8 cellular contexts compared by ENCODE assay signal in genomic region chr1:155323729-155324040, GRCh38. TPM values are rescaled to one million over a fixed set of nuclear protein-coding genes. Genes with fewer than 3 reads are reported as not detected.
A peak's percentile ranks its signal among the peaks of the same experiment; 100 is the strongest.
DNase-seq lines count a peak whose midpoint lies in the region; ATAC-seq, FAIRE-seq and TF ChIP-seq lines count a peak whose summit lies in the region.

No MANE protein-coding gene starts in this region.

- peak; percentile 40 for ATAC-seq in HG03521 (IDR thresholded peaks at IDR 0.05; ENCODE audit: unreplicated experiment)

- DNase-seq in BE2C = peak; percentile 81
- DNase-seq in GM19239 (ENCODE audit: insufficient read length, low spot score) = peak; percentile 64
- peak; percentile 79 to 86 for DNase-seq in NOMO-1 (lab: John Stamatoyannopoulos, UW; ENCODE audit: unreplicated experiment in 2 of 2)
- peak; percentile 92 for DNase-seq in activated CD8-positive, alpha-beta memory T cell treated with anti-CD3 and anti-CD28 coated beads for 24 hours
- DNase-seq in effector memory CD4-positive, alpha-beta T cell = peak; percentile 73 to 77 (median 73)
- DNase-seq in mesenchymal stem cell = peak; percentile 94
- DNase-seq in stimulated activated CD8-positive, alpha-beta memory T cell treated with anti-CD3 and anti-CD28 coated beads, Interleukin-12 subunit alpha, Interleukin-12 subunit beta, amount 100 ng/mL, for 4 hours (ENCODE audit: low read depth) = peak; percentile 68

- peak overlapping the region in 1 of 2 experiments; percentile 70 for H3K23ac ChIP-seq in mesenchymal stem cell (ENCODE audit: low read length in 2 of 2)

- H3K4me1 ChIP-seq in BE2C = peaks cover 7% of the 10 kb centered on the region
- H3K4me1 ChIP-seq in effector memory CD4-positive, alpha-beta T cell (ENCODE audit: control insufficient read depth, insufficient read depth, low read length, poor library complexity, severe bottlenecking) = peaks cover 15% of the 10 kb centered on the region
- peaks cover 34% of the 10 kb centered on the region for H3K4me1 ChIP-seq in mesenchymal stem cell (ENCODE audit: control insufficient read depth, insufficient read depth, low read depth, low read length)

- FAIRE-seq in GM19239 (lab: Jason Lieb, UNC) = no peak

- H3K9me3 ChIP-seq in BE2C (no peaks in the 10 kb centered on the region), mesenchymal stem cell (ENCODE audit: control insufficient read depth, low read length) (no peaks in the 10 kb centered on the region)
- no peaks in the 10 kb centered on the region for H3K9me3 ChIP-seq in effector memory CD4-positive, alpha-beta T cell (ENCODE audit: control insufficient read depth, low read length)

- peak overlapping the region; percentile 90 for H3K27ac ChIP-seq in effector memory CD4-positive, alpha-beta T cell (ENCODE audit: insufficient read depth, low read length, poor library complexity, severe bottlenecking)
- peak overlapping the region; percentile 96 for H3K27ac ChIP-seq in mesenchymal stem cell (ENCODE audit: low read length, poor library complexity, severe bottlenecking)

- H3K36me3 ChIP-seq in BE2C = peaks cover 4% of the 10 kb centered on the region
- no peaks in the 10 kb centered on the region for H3K36me3 ChIP-seq in effector memory CD4-positive, alpha-beta T cell (ENCODE audit: control insufficient read depth, insufficient read depth, low read length)
- peaks cover 40 to 53% of the 10 kb centered on the region in 2 experiments for H3K36me3 ChIP-seq in mesenchymal stem cell (ENCODE audit: control insufficient read depth in 1 of 2, insufficient read depth in 2 of 2, low read depth in 1 of 2, low read length in 2 of 2)

- H2AFZ ChIP-seq in mesenchymal stem cell (ENCODE audit: low read depth, low read length) = peak overlapping the region; percentile 36

- peak overlapping the region; percentile 61 for H2BK5ac ChIP-seq in mesenchymal stem cell (ENCODE audit: low read depth, low read length, poor library complexity, severe bottlenecking)

- H3K4me2 ChIP-seq in mesenchymal stem cell (ENCODE audit: low read length, poor library complexity, severe bottlenecking) = peak overlapping the region; percentile 96

- H3K79me1 ChIP-seq in mesenchymal stem cell (replicated peaks; ENCODE audit: low read length, poor library complexity, severe bottlenecking) = peaks cover 36% of the 10 kb centered on the region

- peak overlapping the region; percentile 82 for H2BK15ac ChIP-seq in mesenchymal stem cell (ENCODE audit: low read depth, poor library complexity, severe bottlenecking)

- H3K27me3 ChIP-seq in BE2C (no peaks in the 10 kb centered on the region), mesenchymal stem cell (ENCODE audit: control insufficient read depth in 1 of 2, insufficient read depth in 1 of 2, low read length in 2 of 2) (no peaks in the 10 kb centered on the region)
- no peaks in the 10 kb centered on the region for H3K27me3 ChIP-seq in effector memory CD4-positive, alpha-beta T cell (replicated peaks; ENCODE audit: control insufficient read depth, insufficient read depth, low read length, poor library complexity, severe bottlenecking)

- TF ChIP-seq CTCF in BE2C (IDR thresholded peaks at IDR 0.05; ENCODE audit: low read depth, low read length) = no peak

- H3K14ac ChIP-seq in mesenchymal stem cell (ENCODE audit: low read length in 2 of 2) = peak overlapping the region in 1 of 2 experiments; percentile 99

- H3K4ac ChIP-seq in mesenchymal stem cell (ENCODE audit: low read depth in 1 of 2, low read length in 2 of 2) = peak overlapping the region in 1 of 2 experiments; percentile 98

- H2BK12ac ChIP-seq in mesenchymal stem cell (ENCODE audit: low read length in 2 of 2) = peak overlapping the region in 1 of 2 experiments; percentile 95

- WGBS in mesenchymal stem cell = 1% methylated on average over 28 of the region's 29 CpGs

- no peak overlapping the region for H2AK5ac ChIP-seq in mesenchymal stem cell (ENCODE audit: low read length, severe bottlenecking)

- peak overlapping the region; percentile 92 for H4K8ac ChIP-seq in mesenchymal stem cell (ENCODE audit: low read length)

- H3K4me3 ChIP-seq in BE2C (ENCODE audit: low read depth, low read length) (peak overlapping the region; percentile 87), mesenchymal stem cell (ENCODE audit: insufficient read depth in 1 of 2, low read depth in 1 of 2, low read length in 2 of 2) (peak overlapping the region; percentile 63 to 97)
- H3K4me3 ChIP-seq in effector memory CD4-positive, alpha-beta T cell (ENCODE audit: insufficient read depth, low read depth, low read length, poor library complexity, severe bottlenecking) = peak overlapping the region; percentile 86

- H2BK120ac ChIP-seq in mesenchymal stem cell (ENCODE audit: low read depth, low read length) = peak overlapping the region; percentile 94

- peak overlapping the region; percentile 94 for H3K9ac ChIP-seq in mesenchymal stem cell (ENCODE audit: low read length)

- H4K91ac ChIP-seq in mesenchymal stem cell (ENCODE audit: low read length) = no peak overlapping the region

- H3K18ac ChIP-seq in mesenchymal stem cell (ENCODE audit: low read depth in 1 of 2, low read length in 2 of 2) = peak overlapping the region; percentile 83 to 98

RNA-seq across cellular contexts. Expression of gene RUSC1, which starts 3.0 kb away (rescaled TPM):
- 28.9 TPM for polyA plus RNA-seq in BE2C (2012; ENCODE audit: insufficient read depth, insufficient read length, low read depth)
- polyA plus RNA-seq in mesenchymal stem cell (2013, experiment 1 of 2) = 33.3 TPM
- 32.2 TPM for polyA plus RNA-seq in mesenchymal stem cell (2013, experiment 2 of 2)

RNA-seq across cellular contexts. Expression of gene FDPS, which starts 15.0 kb away (rescaled TPM):
- 135 TPM for polyA plus RNA-seq in BE2C (2012; ENCODE audit: insufficient read depth, insufficient read length, low read depth)
- polyA plus RNA-seq in mesenchymal stem cell (2013, experiment 1 of 2) = 478 TPM
- polyA plus RNA-seq in mesenchymal stem cell (2013, experiment 2 of 2) = 472 TPM

RNA-seq across cellular contexts. Expression of gene PKLR, which starts 22.4 kb away (rescaled TPM):
- polyA plus RNA-seq in BE2C (2012; ENCODE audit: insufficient read depth, insufficient read length, low read depth) = not detected
- not detected for polyA plus RNA-seq in mesenchymal stem cell (2013, experiment 1 of 2)
- 0.01 TPM for polyA plus RNA-seq in mesenchymal stem cell (2013, experiment 2 of 2)

RNA-seq across cellular contexts. Expression of gene HCN3, which starts 46.4 kb away (rescaled TPM):
- polyA plus RNA-seq in BE2C (2012; ENCODE audit: insufficient read depth, insufficient read length, low read depth) = 10.0 TPM
- polyA plus RNA-seq in mesenchymal stem cell (2013, experiment 1 of 2) = 2.0 TPM
- polyA plus RNA-seq in mesenchymal stem cell (2013, experiment 2 of 2) = 1.9 TPM

RNA-seq across cellular contexts. Expression of gene CLK2, which starts 50.4 kb away (rescaled TPM):
- polyA plus RNA-seq in BE2C (2012; ENCODE audit: insufficient read depth, insufficient read length, low read depth) = 129 TPM
- 35.0 TPM for polyA plus RNA-seq in mesenchymal stem cell (2013, experiment 1 of 2)
- 34.0 TPM for polyA plus RNA-seq in mesenchymal stem cell (2013, experiment 2 of 2)

Comparison
In these comparisons a context has a peak if more than half of its experiments do, and no peak if none do; other contexts are left out.
1. Peak in every context shown above with its lines: DNase-seq, ATAC-seq, H3K4me3 ChIP-seq and H3K27ac ChIP-seq.